In genomic region chr6:15399651-15400470, GRCh38 we compare ENCODE assay signal across 8 cellular contexts.
DNase-seq lines count a peak whose midpoint lies in the region; FAIRE-seq and TF ChIP-seq lines count a peak whose summit lies in the region.

No MANE protein-coding gene starts in this region.

- no peaks in the 10 kb centered on the region for H3K9me3 Mint-ChIP-seq in Calu3 (ENCODE audit: low read depth, unreplicated experiment)

- 6 to 9% (median 7%) methylated on average over 9 of the region's 9 CpGs for WGBS in adrenal gland, 4 donors

- FAIRE-seq in D721Med (lab: Jason Lieb, UNC) = no peak

- H3K27ac ChIP-seq in adrenal gland = peak overlapping the region in 4 of 5 donors; percentile 44 to 68 (median 60)
- H3K27ac ChIP-seq in left ventricle myocardium inferior (replicated peaks) = peak overlapping the region; percentile 82

- H3K27me3 Mint-ChIP-seq in Calu3 (ENCODE audit: unreplicated experiment) = no peaks in the 10 kb centered on the region

- no peaks in the 10 kb centered on the region for H3K4me1 Mint-ChIP-seq in Calu3 (ENCODE audit: low read depth, unreplicated experiment)

- intact Hi-C loops in adrenal gland (cut with DNase I) = no loop called here
- intact Hi-C loops in left ventricle myocardium inferior (cut with micrococcal nuclease) = no loop called here
- intact Hi-C loops in Calu3 (cut with micrococcal nuclease; ENCODE audit: unreplicated experiment) = no loop called here

- H3K4me1 ChIP-seq in adrenal gland (replicated peaks in 1 of 2) (peaks cover 5 to 48% of the 10 kb centered on the region in 2 donors), left ventricle myocardium inferior (peaks cover 75% of the 10 kb centered on the region)

- no TSS peak for BruUV-seq in Calu3 (replicated peaks; lab: Mats Ljungman, UMichigan)

- H3K4me3 Mint-ChIP-seq in Calu3 (ENCODE audit: low read depth, unreplicated experiment) = no peak overlapping the region

- no peaks in the 10 kb centered on the region for H3K36me3 Mint-ChIP-seq in Calu3 (ENCODE audit: insufficient read depth, unreplicated experiment)

- peak in 1 of 2 donors; percentile 10 for TF ChIP-seq POLR2A in adrenal gland (IDR thresholded peaks at IDR 0.05)

- CTCF ChIA-PET in Calu3 (lab: Charles Lee) = interaction anchor here (0.7 to 2.2 kb wide), 2 partner anchors 36 to 45 kb away, joined by 3 to 6 read pairs; no protein-coding TSS in a partner anchor

- no peaks in the 10 kb centered on the region for H3K27me3 ChIP-seq in adrenal gland
- no peaks in the 10 kb centered on the region for H3K27me3 ChIP-seq in left ventricle myocardium inferior (ENCODE audit: low read depth)

- TF ChIP-seq CTCF in D721Med (IDR thresholded peaks at IDR 0.05; ENCODE audit: insufficient read depth, missing control alignments) (no peak), adrenal gland (IDR thresholded peaks at IDR 0.05) (no peak), left ventricle myocardium inferior (IDR thresholded peaks at IDR 0.05; ENCODE audit: borderline replicate concordance) (no peak), Calu3 (IDR thresholded peaks at IDR 0.05; ENCODE audit: unreplicated experiment) (no peak)

- H3K4me3 ChIP-seq in adrenal gland = peak overlapping the region in 2 of 4 donors; percentile 29 to 62
- peak overlapping the region; percentile 60 for H3K4me3 ChIP-seq in left ventricle myocardium inferior

- H3K36me3 ChIP-seq in adrenal gland (replicated peaks in 1 of 2) (no peaks in the 10 kb centered on the region), left ventricle myocardium inferior (no peaks in the 10 kb centered on the region)

- H3K9me3 ChIP-seq in adrenal gland (replicated peaks in 1 of 3) = no peaks in the 10 kb centered on the region
- H3K9me3 ChIP-seq in left ventricle myocardium inferior (replicated peaks) = no peaks in the 10 kb centered on the region

- peak; percentile 43 for DNase-seq in D721Med (ENCODE audit: insufficient read length, low spot score)
- peak; percentile 84 for DNase-seq in NCI-H146 treated with DMSO at 0.1 percent for 48 hours (lab: John Stamatoyannopoulos, UW; ENCODE audit: unreplicated experiment)
- DNase-seq in adrenal gland = peak; percentile 85 to 95 (median 91)
- DNase-seq in left ventricle myocardium inferior = peak; percentile 78
- peak; percentile 24 for DNase-seq in pulmonary artery endothelial cell (ENCODE audit: low read depth, low spot score)
- DNase-seq in Calu3 = no peak
- DNase-seq in germinal center (ENCODE audit: low spot score) = no peak
- DNase-seq in NOMO-1 treated with dmso at 0.1 percent for 144 hours (lab: John Stamatoyannopoulos, UW; ENCODE audit: unreplicated experiment) = no peak

- no peak overlapping the region for H3K27ac Mint-ChIP-seq in Calu3 (ENCODE audit: unreplicated experiment)

Comparison
In these comparisons a context has a peak if more than half of its experiments do, and no peak if none do; other contexts are left out.
1. DNase-seq: peak in D721Med (single experiment), NCI-H146 treated with DMSO at 0.1 percent for 48 hours (single experiment), adrenal gland (7 of 7), left ventricle myocardium inferior (single experiment) and pulmonary artery endothelial cell (single experiment); none in Calu3 (single experiment), germinal center (single experiment) and NOMO-1 treated with dmso at 0.1 percent for 144 hours (single experiment).